Comparison of ENCODE assay signal across 8 cellular contexts in genomic region chr1:210239295-210240155, GRCh38. TPM values are rescaled to one million over a fixed set of nuclear protein-coding genes. Genes with fewer than 3 reads are reported as not detected.
DNase-seq lines count a peak whose midpoint lies in the region; ATAC-seq, FAIRE-seq and TF ChIP-seq lines count a peak whose summit lies in the region.

No MANE protein-coding gene starts in this region.

- FAIRE-seq in K562 (lab: Jason Lieb, UNC): peak; percentile 46

- no peak overlapping the region for H3K27ac ChIP-seq in A673 (ENCODE audit: low read depth, low read length, poor library complexity, severe bottlenecking)
- no peak overlapping the region for H3K27ac ChIP-seq in K562 (ENCODE audit: extremely low read depth, low read depth, low read length)
- H3K27ac ChIP-seq in left lung: no peak overlapping the region

- H2AFZ ChIP-seq in K562 (ENCODE audit: low read depth, low read length): no peak overlapping the region

- TF ChIP-seq POLR2A in K562 (conservative IDR thresholded peaks at IDR 0.05): no peak

- BruUV-seq in A673 (replicated peaks; lab: Mats Ljungman, UMichigan): no TSS peak
- no TSS peak for BruUV-seq in K562 (replicated peaks; lab: Mats Ljungman, UMichigan)

- DNase-seq in A673 (ENCODE audit: low spot score) (peak; percentile 61), HFF-Myc (ENCODE audit: extremely low read depth, low read depth) (peak; percentile 90), K562 (ENCODE audit: extremely low read depth in 1 of 4, low spot score in 3 of 4) (peak in 2 of 4 experiments; percentile 18 to 26), left lung (peak in 1 of 2 donors; percentile 48)

- no peak for TF ChIP-seq EP300 in K562 (IDR thresholded peaks at IDR 0.05; ENCODE audit: low read length)

- CTCF ChIA-PET in A673 (lab: Charles Lee): no interaction called here
- CTCF ChIA-PET in K562 (lab: Yijun Ruan, JAX; ENCODE audit: low intra/inter-chr PET ratio): interaction anchor here (0.5 kb wide), 1 partner anchor 102 kb away, joined by 4 read pairs; no protein-coding TSS in a partner anchor

- H3K4me1 ChIP-seq in A673 (ENCODE audit: insufficient read depth, low read length, poor library complexity, severe bottlenecking): peaks cover 48% of the 10 kb centered on the region
- peaks cover 0 to 3% of the 10 kb centered on the region in 2 experiments; a peak in 3 of 5 replicates for H3K4me1 ChIP-seq in K562 (replicated peaks in 1 of 2; ENCODE audit: control insufficient read depth in 2 of 2, insufficient read depth in 2 of 2, low read length in 2 of 2)
- H3K4me1 ChIP-seq in left lung: peaks cover 11 to 12% of the 10 kb centered on the region in 2 donors

- no peak for TF ChIP-seq RAD21 in K562 (CRISPR knock-in tag; conservative IDR thresholded peaks at IDR 0.05 in 1 of 2, IDR thresholded peaks at IDR 0.05 in 1 of 2)

- intact Hi-C loops in A673 (cut with micrococcal nuclease; ENCODE audit: unreplicated experiment) (loop anchor here (5.0 kb wide), 2 partner anchors 53 to 73 kb away; no protein-coding TSS in a partner anchor), K562 (cut with micrococcal nuclease) (no loop called here), left lung (cut with DNase I) (no loop called here)

- H3K27me3 ChIP-seq in A673 (replicated peaks; ENCODE audit: insufficient read depth, low read depth, low read length, poor library complexity) (peaks cover 3% of the 10 kb centered on the region), K562 (ENCODE audit: control insufficient read depth in 2 of 2, insufficient read depth in 2 of 2, low read length in 2 of 2) (peaks cover 1 to 3% of the 10 kb centered on the region in 2 experiments; a peak in 4 of 5 replicates), left lung (peaks cover 0 to 22% of the 10 kb centered on the region in 2 donors)

- no peak overlapping the region for H3K4me2 ChIP-seq in K562 (ENCODE audit: insufficient read depth, low read length)

- H3K79me2 ChIP-seq in K562 (ENCODE audit: control insufficient read depth, insufficient read depth, low read length): no peaks in the 10 kb centered on the region

- no peaks in the 10 kb centered on the region for H3K9me1 ChIP-seq in K562 (ENCODE audit: control insufficient read depth, insufficient read depth, low read length)

- ATAC-seq in K562 (peak; percentile 78), left lung (peak; percentile 95), HG03520 (IDR thresholded peaks at IDR 0.05; ENCODE audit: unreplicated experiment) (no peak), HG02884 (IDR thresholded peaks at IDR 0.05; ENCODE audit: unreplicated experiment) (no peak), GM18498 (IDR thresholded peaks at IDR 0.05; ENCODE audit: unreplicated experiment) (no peak), GM18907 (IDR thresholded peaks at IDR 0.05; ENCODE audit: unreplicated experiment) (no peak)

- TF ChIP-seq CTCF in A673 (conservative IDR thresholded peaks at IDR 0.05; ENCODE audit: low read depth, low read length): peak; percentile 61
- TF ChIP-seq CTCF in HFF-Myc (IDR thresholded peaks at IDR 0.05; ENCODE audit: low read depth, low read length, missing control alignments): peak; percentile 70
- peak; percentile 11 to 40 (median 39); a peak in 3 of 6 replicates for TF ChIP-seq CTCF in K562 (IDR thresholded peaks at IDR 0.05 in 2 of 3, conservative IDR thresholded peaks at IDR 0.05 in 1 of 3; ENCODE audit: insufficient read depth in 2 of 3, low read depth in 1 of 3, low read length in 3 of 3)
- TF ChIP-seq CTCF in left lung (IDR thresholded peaks at IDR 0.05): peak; percentile 26 to 54

- H3K36me3 ChIP-seq in A673 (ENCODE audit: insufficient read depth, low read length, poor library complexity, severe bottlenecking) (no peaks in the 10 kb centered on the region), K562 (ENCODE audit: control insufficient read depth, insufficient read depth, low read length) (no peaks in the 10 kb centered on the region), left lung (no peaks in the 10 kb centered on the region)

- H3K9ac ChIP-seq in K562 (ENCODE audit: insufficient read depth in 1 of 2, low read depth in 2 of 2, low read length in 2 of 2): no peak overlapping the region

- POLR2A ChIA-PET in A673 (lab: Charles Lee; ENCODE audit: low non-redundant PET) (interaction anchor here (0.6 kb wide), 1 partner anchor 52 kb away, joined by 3 read pairs; no protein-coding TSS in a partner anchor), K562 (lab: Yijun Ruan, JAX) (no interaction called here)

- in situ Hi-C loops in K562 (cut with MboI): no loop called here

- WGBS in K562 (ENCODE audit: insufficient coverage, low coverage, missing lambda C conversion rate): 3% methylated on average over 7 of the region's 7 CpGs

- H3K9me3 ChIP-seq in A673 (ENCODE audit: low read depth, low read length, poor library complexity, severe bottlenecking): no peaks in the 10 kb centered on the region
- no peaks in the 10 kb centered on the region for H3K9me3 ChIP-seq in K562 (replicated peaks; ENCODE audit: control insufficient read depth, insufficient read depth, low read depth, low read length)
- no peaks in the 10 kb centered on the region for H3K9me3 ChIP-seq in left lung

- H4K20me1 ChIP-seq in K562 (replicated peaks; ENCODE audit: control insufficient read depth, insufficient read depth, low read length): no peaks in the 10 kb centered on the region

- no peak overlapping the region for H3K4me3 ChIP-seq in A673 (ENCODE audit: low read depth, low read length, poor library complexity, severe bottlenecking)
- H3K4me3 ChIP-seq in HFF-Myc (replicated peaks; ENCODE audit: low read depth, low read length): no peak overlapping the region
- no peak overlapping the region for H3K4me3 ChIP-seq in K562
- no peak overlapping the region for H3K4me3 ChIP-seq in left lung

TF ChIP-seq in K562, 482 proteins besides CTCF, POLR2A, EP300 and RAD21:
- TF ChIP-seq, protein P1, sequence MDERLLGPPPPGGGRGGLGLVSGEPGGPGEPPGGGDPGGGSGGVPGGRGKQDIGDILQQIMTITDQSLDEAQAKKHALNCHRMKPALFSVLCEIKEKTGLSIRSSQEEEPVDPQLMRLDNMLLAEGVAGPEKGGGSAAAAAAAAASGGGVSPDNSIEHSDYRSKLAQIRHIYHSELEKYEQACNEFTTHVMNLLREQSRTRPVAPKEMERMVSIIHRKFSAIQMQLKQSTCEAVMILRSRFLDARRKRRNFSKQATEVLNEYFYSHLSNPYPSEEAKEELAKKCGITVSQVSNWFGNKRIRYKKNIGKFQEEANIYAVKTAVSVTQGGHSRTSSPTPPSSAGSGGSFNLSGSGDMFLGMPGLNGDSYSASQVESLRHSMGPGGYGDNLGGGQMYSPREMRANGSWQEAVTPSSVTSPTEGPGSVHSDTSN (CRISPR knock-in tag; IDR thresholded peaks at IDR 0.05; ENCODE audit: low read depth): no peak
- TF ChIP-seq, protein P1 (tag; conservative IDR thresholded peaks at IDR 0.05; ENCODE audit: low read depth): peak; percentile 61
- peak; percentile 64 for TF ChIP-seq MEIS2 (IDR thresholded peaks at IDR 0.05; ENCODE audit: partially characterized antibody)
- TF ChIP-seq, protein P2, sequence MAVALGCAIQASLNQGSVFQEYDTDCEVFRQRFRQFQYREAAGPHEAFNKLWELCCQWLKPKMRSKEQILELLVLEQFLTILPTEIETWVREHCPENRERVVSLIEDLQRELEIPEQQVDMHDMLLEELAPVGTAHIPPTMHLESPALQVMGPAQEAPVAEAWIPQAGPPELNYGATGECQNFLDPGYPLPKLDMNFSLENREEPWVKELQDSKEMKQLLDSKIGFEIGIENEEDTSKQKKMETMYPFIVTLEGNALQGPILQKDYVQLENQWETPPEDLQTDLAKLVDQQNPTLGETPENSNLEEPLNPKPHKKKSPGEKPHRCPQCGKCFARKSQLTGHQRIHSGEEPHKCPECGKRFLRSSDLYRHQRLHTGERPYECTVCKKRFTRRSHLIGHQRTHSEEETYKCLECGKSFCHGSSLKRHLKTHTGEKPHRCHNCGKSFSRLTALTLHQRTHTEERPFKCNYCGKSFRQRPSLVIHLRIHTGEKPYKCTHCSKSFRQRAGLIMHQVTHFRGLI (CRISPR knock-in tag; IDR thresholded peaks at IDR 0.05): no peak

RNA-seq across cellular contexts. Expression of gene SERTAD4, which starts 6.9 kb away (rescaled TPM):
- total RNA-seq in A673 (2021): 8.0 and 12.2 TPM in 2 replicates
- total RNA-seq in K562 (2011; cell fraction: chromatin; rRNA removed; ENCODE audit: low replicate concordance): not detected in 2 replicates
- total RNA-seq in K562 (2011; cell fraction: nucleolus; rRNA removed): not detected in 2 replicates
- not detected in 2 replicates for total RNA-seq in K562 (2011; cell fraction: nucleoplasm; rRNA removed)
- not detected in 2 replicates for total RNA-seq in K562 (2014; rRNA removed)
- total RNA-seq in K562 (2014; rRNA removed; fragmentation: Illumina TruSeq; extraction: Trizol): not detected in 2 replicates
- total RNA-seq in K562 (2015; rRNA removed; fragmentation: Illumina TruSeq; extraction: Trizol): not detected in 2 replicates
- not detected in 2 replicates for total RNA-seq in K562 (2021)
- not detected in 2 replicates for polyA plus RNA-seq in K562 (2011; rRNA removed)
- polyA plus RNA-seq in K562 (2011; cell fraction: cytosol; rRNA removed): not detected in 2 replicates
- not detected in 2 replicates for polyA plus RNA-seq in K562 (2011; cell fraction: nucleus; rRNA removed)
- polyA plus RNA-seq in K562 (2012): not detected in 2 replicates
- polyA plus RNA-seq in K562 (2014; fragmentation: Illumina TruSeq; extraction: Trizol): not detected in 2 replicates
- not detected for polyA plus RNA-seq in K562 (2014; fragmentation: Nextera tagmentation; extraction: Ambion mirVana)
- not detected in 2 replicates for polyA plus RNA-seq in K562 (2014; rRNA removed)
- not detected in 2 replicates for polyA minus RNA-seq in K562 (2011; rRNA and poly(A)+ RNA removed)
- not detected in 2 replicates for polyA minus RNA-seq in K562 (2011; cell fraction: cytosol; rRNA and poly(A)+ RNA removed)
- not detected in 2 replicates for polyA minus RNA-seq in K562 (2011; cell fraction: nucleus; rRNA and poly(A)+ RNA removed)
- total RNA-seq in left lung: 1 to 10 TPM; 5.0 to 7.5 TPM

Comparison
In these comparisons a context has a peak if more than half of its experiments do, and no peak if none do; other contexts are left out.
1. ATAC-seq: peak in K562 (single experiment) and left lung (single experiment); none in HG03520 (single experiment), HG02884 (single experiment), GM18498 (single experiment) and GM18907 (single experiment).
2. Peak in every context shown above with its lines, with median percentiles within 50 percentile points of each other: CTCF ChIP-seq.